Comparison of ENCODE assay signal across 19 cellular contexts in the genomic region with DNA sequence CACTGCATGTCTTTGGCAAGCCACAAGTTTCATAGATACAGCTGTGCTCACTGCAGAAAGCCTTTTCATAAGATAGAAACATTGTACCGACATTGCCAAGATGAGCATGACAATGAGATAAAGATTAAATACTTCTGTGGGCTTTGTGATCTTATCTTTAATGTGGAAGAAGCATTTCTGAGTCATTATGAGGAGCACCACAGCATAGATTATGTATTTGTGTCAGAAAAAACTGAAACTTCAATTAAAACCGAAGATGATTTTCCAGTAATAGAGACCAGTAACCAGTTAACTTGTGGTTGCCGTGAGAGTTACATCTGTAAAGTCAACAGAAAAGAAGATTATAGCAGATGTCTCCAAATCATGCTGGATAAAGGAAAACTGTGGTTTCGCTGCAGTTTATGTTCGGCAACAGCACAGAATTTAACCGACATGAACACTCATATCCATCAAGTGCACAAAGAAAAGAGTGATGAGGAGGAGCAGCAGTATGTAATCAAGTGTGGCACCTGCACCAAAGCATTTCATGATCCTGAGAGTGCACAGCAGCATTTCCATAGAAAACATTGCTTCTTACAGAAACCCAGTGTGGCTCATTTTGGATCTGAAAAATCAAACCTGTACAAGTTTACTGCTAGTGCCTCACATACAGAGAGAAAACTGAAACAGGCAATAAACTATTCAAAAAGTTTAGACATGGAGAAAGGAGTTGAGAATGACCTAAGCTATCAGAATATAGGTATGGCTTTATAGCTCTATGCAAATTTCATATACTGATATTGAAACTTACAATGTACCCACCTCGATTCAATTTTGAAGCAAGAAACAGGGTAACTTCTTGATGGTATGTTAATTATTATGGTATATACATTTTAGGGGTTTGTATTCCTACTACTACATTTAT. TPM values are rescaled to one million over a fixed set of nuclear protein-coding genes. Genes with fewer than 3 reads are reported as not detected.
DNase-seq lines count a peak whose midpoint lies in the region; ATAC-seq and TF ChIP-seq lines count a peak whose summit lies in the region.
"Had no signal": no experiment of that assay in that cellular context is flagged by ENCODE, and none has a peak within 500 bp of the region (broad histone marks: within the 10 kb centered on the region; RNA-seq: fewer than 3 reads in every experiment).

No MANE protein-coding gene starts in this region.

- DNase-seq in stimulated activated CD4-positive, alpha-beta T cell treated with anti-CD3 and anti-CD28 coated beads, Interleukin-1b, Interleukin-23, amount 100 ng/mL, for 48 hours: peak; percentile 11
- no peak for DNase-seq in stimulated activated CD4-positive, alpha-beta T cell treated with anti-CD3 and anti-CD28 coated beads, Interleukin-4, amount 100 ng/mL, for 1 hour
- DNase-seq in T-cell: no peak
- no peak for DNase-seq in activated naive CD8-positive, alpha-beta T cell treated with anti-CD3 and anti-CD28 coated beads, Interleukin-2, amount 10 ng/mL, durations not matched to agents 7 days and 5 days
- no peak for DNase-seq in H7
- DNase-seq in NCI-H1048 (lab: John Stamatoyannopoulos, UW): no peak
- no peak for DNase-seq in prostate gland (ENCODE audit: low spot score)
- DNase-seq: central memory CD4-positive, alpha-beta T cell; dorsolateral prefrontal cortex; foreskin keratinocyte; HCEC 1CT; hippocampal formation; left ventricle myocardium superior; mucosa of descending colon; NCI-H1417; NCI-H510A treated with DMSO at 0.1 percent for 48 hours; T1000 had no signal

- POLR2A ChIA-PET in T-cell (lab: Charles Lee): no interaction called here
- POLR2A ChIA-PET in activated naive CD8-positive, alpha-beta T cell treated with anti-CD3 and anti-CD28 coated beads, Interleukin-2, amount 10 ng/mL, durations not matched to agents 7 days and 5 days (lab: Charles Lee): no interaction called here

- no peak for TF ChIP-seq CTCF in prostate gland (IDR thresholded peaks at IDR 0.05)

- H3K27me3 ChIP-seq in H7 (ENCODE audit: control insufficient read depth, insufficient read depth, low read length) (no peaks in the 10 kb centered on the region), prostate gland (replicated peaks; ENCODE audit: insufficient read depth) (no peaks in the 10 kb centered on the region)
- H3K27me3 ChIP-seq: dorsolateral prefrontal cortex, foreskin keratinocyte, neural progenitor cell had no signal

- no peaks in the 10 kb centered on the region for H3K27me3 Mint-ChIP-seq in T-cell
- no peaks in the 10 kb centered on the region for H3K27me3 Mint-ChIP-seq in activated naive CD8-positive, alpha-beta T cell treated with anti-CD3 and anti-CD28 coated beads, Interleukin-2, amount 10 ng/mL, durations not matched to agents 7 days and 5 days
- H3K27me3 Mint-ChIP-seq: type B pancreatic cell had no signal

- no peak overlapping the region for H3K4me3 ChIP-seq in H7 (ENCODE audit: insufficient read depth, low read depth, low read length)
- H3K4me3 ChIP-seq in prostate gland: no peak overlapping the region
- H3K4me3 ChIP-seq: dorsolateral prefrontal cortex, mucosa of descending colon, neural progenitor cell had no signal

- peak in 2 of 4 experiments; percentile 27 to 37 for ATAC-seq in T-cell (replicated peaks in 1 of 4)
- peak; percentile 22 for ATAC-seq in activated naive CD8-positive, alpha-beta T cell treated with anti-CD3 and anti-CD28 coated beads, Interleukin-2, amount 10 ng/mL, durations not matched to agents 7 days and 5 days (ENCODE audit: low read depth)
- ATAC-seq: foreskin keratinocyte, left ventricle myocardium superior, mucosa of descending colon had no signal

- H3K36me3 Mint-ChIP-seq in T-cell: peaks cover 71% of the 10 kb centered on the region
- peaks cover 53% of the 10 kb centered on the region for H3K36me3 Mint-ChIP-seq in activated naive CD8-positive, alpha-beta T cell treated with anti-CD3 and anti-CD28 coated beads, Interleukin-2, amount 10 ng/mL, durations not matched to agents 7 days and 5 days

- TF ChIP-seq POLR2A in prostate gland (IDR thresholded peaks at IDR 0.05): no peak

- no peak overlapping the region for H3K27ac ChIP-seq in prostate gland
- H3K27ac ChIP-seq: dorsolateral prefrontal cortex, foreskin keratinocyte, neural progenitor cell had no signal

- CTCF ChIA-PET in T-cell (lab: Charles Lee): no interaction called here

- H3K27ac Mint-ChIP-seq in T-cell: peak overlapping the region in 1 of 2 donors; percentile 85
- peak overlapping the region; percentile 48 for H3K27ac Mint-ChIP-seq in activated naive CD8-positive, alpha-beta T cell treated with anti-CD3 and anti-CD28 coated beads, Interleukin-2, amount 10 ng/mL, durations not matched to agents 7 days and 5 days
- H3K27ac Mint-ChIP-seq: neural progenitor cell, type B pancreatic cell had no signal

- intact Hi-C loops in prostate gland (cut with DNase I): no loop called here

- 60% methylated on average over 7 of the region's 7 CpGs for WGBS in prostate gland

- H3K9me3 Mint-ChIP-seq in T-cell: no peaks in the 10 kb centered on the region
- H3K9me3 Mint-ChIP-seq in activated naive CD8-positive, alpha-beta T cell treated with anti-CD3 and anti-CD28 coated beads, Interleukin-2, amount 10 ng/mL, durations not matched to agents 7 days and 5 days: no peaks in the 10 kb centered on the region
- H3K9me3 Mint-ChIP-seq: neural progenitor cell, type B pancreatic cell had no signal

- H3K4me3 Mint-ChIP-seq in T-cell: peak overlapping the region in 2 of 3 donors; percentile 5 to 15
- H3K4me3 Mint-ChIP-seq in activated naive CD8-positive, alpha-beta T cell treated with anti-CD3 and anti-CD28 coated beads, Interleukin-2, amount 10 ng/mL, durations not matched to agents 7 days and 5 days: peak overlapping the region; percentile 27
- H3K4me3 Mint-ChIP-seq: neural progenitor cell, type B pancreatic cell had no signal

- H3K9me3 ChIP-seq in prostate gland: no peaks in the 10 kb centered on the region
- H3K9me3 ChIP-seq: mucosa of descending colon had no signal

- H3K36me3 ChIP-seq in H7 (replicated peaks; ENCODE audit: control insufficient read depth, insufficient read depth, low read length): peaks cover 6% of the 10 kb centered on the region
- H3K36me3 ChIP-seq in prostate gland: no peaks in the 10 kb centered on the region

- peaks cover 15 to 24% (median 18%) of the 10 kb centered on the region in 3 donors for H3K4me1 Mint-ChIP-seq in T-cell
- H3K4me1 Mint-ChIP-seq in activated naive CD8-positive, alpha-beta T cell treated with anti-CD3 and anti-CD28 coated beads, Interleukin-2, amount 10 ng/mL, durations not matched to agents 7 days and 5 days: peaks cover 11% of the 10 kb centered on the region
- H3K4me1 Mint-ChIP-seq: neural progenitor cell had no signal

- H3K4me1 ChIP-seq in prostate gland (replicated peaks): no peaks in the 10 kb centered on the region
- H3K4me1 ChIP-seq: neural progenitor cell had no signal

RNA-seq across cellular contexts. Expression of gene BAG2, which starts 23.9 kb away (rescaled TPM):
- 1 to 10 TPM; 3.2 to 5.1 (median 3.9) TPM for total RNA-seq in T-cell
- 1 to 10 TPM; 7.3 to 7.6 TPM for total RNA-seq in activated naive CD8-positive, alpha-beta T cell treated with anti-CD3 and anti-CD28 coated beads, Interleukin-2, amount 10 ng/mL, durations not matched to agents 7 days and 5 days
- total RNA-seq in H7 (2014; rRNA removed; shearing (Covaris generic)): 11.9 and 12.3 TPM in 2 replicates
- 1 to 10 TPM; 5.4 to 6.8 TPM for total RNA-seq in prostate gland

RNA-seq across cellular contexts. Expression of gene ZNF451, which starts 58.2 kb away (rescaled TPM):
- total RNA-seq in T-cell (100 to 1,000 TPM in 2 of 5 donors, 10 to 100 TPM in 3; 68.0 to 124 (median 78.1) TPM), prostate gland (10 to 100 TPM; 32.3 to 68.6 TPM)
- total RNA-seq in activated naive CD8-positive, alpha-beta T cell treated with anti-CD3 and anti-CD28 coated beads, Interleukin-2, amount 10 ng/mL, durations not matched to agents 7 days and 5 days: 10 to 100 TPM; 68.0 to 68.2 TPM
- 31.7 and 45.3 TPM in 2 replicates for total RNA-seq in H7 (2014; rRNA removed; shearing (Covaris generic))
